ENCODE assay signal across 1 cellular context in the genomic region with DNA sequence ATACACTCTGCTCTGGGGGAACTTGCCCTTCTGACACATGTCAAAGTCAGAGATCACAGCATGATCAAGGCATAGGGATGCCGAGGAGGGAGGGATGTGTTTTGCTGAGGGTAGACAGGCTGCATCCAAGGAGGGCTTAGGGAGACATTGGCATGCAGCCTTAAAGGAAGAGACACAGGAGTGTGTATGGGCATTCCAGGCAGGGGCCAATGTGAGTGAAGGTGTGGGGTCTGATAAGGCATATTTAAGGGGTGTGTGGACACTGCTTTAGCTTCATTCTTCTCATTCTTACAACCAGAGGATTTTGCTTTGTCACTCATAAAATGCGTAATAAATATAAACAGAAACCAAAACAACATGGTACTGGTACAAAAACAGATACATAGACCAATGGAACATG.
TF ChIP-seq lines count a peak whose summit lies in the region.

No MANE protein-coding gene starts in this region.

TF ChIP-seq in HepG2, 621 proteins besides CTCF, POLR2A, EP300 and RAD21:
- TF ChIP-seq ZIK1 (CRISPR knock-in tag; IDR thresholded peaks at IDR 0.05; ENCODE audit: borderline replicate concordance, low read depth) (no peak), ZNF224 (CRISPR knock-in tag; IDR thresholded peaks at IDR 0.05) (no peak), HOXA5 (CRISPR knock-in tag; IDR thresholded peaks at IDR 0.05) (no peak), RFX5 (IDR thresholded peaks at IDR 0.05; ENCODE audit: low read depth, low read length) (no peak), TBX3 (IDR thresholded peaks at IDR 0.05; ENCODE audit: borderline replicate concordance) (no peak), ZMYM2 (CRISPR knock-in tag; IDR thresholded peaks at IDR 0.05) (no peak), NFATC3 (CRISPR knock-in tag; IDR thresholded peaks at IDR 0.05) (no peak)
- TF ChIP-seq, protein P1, sequence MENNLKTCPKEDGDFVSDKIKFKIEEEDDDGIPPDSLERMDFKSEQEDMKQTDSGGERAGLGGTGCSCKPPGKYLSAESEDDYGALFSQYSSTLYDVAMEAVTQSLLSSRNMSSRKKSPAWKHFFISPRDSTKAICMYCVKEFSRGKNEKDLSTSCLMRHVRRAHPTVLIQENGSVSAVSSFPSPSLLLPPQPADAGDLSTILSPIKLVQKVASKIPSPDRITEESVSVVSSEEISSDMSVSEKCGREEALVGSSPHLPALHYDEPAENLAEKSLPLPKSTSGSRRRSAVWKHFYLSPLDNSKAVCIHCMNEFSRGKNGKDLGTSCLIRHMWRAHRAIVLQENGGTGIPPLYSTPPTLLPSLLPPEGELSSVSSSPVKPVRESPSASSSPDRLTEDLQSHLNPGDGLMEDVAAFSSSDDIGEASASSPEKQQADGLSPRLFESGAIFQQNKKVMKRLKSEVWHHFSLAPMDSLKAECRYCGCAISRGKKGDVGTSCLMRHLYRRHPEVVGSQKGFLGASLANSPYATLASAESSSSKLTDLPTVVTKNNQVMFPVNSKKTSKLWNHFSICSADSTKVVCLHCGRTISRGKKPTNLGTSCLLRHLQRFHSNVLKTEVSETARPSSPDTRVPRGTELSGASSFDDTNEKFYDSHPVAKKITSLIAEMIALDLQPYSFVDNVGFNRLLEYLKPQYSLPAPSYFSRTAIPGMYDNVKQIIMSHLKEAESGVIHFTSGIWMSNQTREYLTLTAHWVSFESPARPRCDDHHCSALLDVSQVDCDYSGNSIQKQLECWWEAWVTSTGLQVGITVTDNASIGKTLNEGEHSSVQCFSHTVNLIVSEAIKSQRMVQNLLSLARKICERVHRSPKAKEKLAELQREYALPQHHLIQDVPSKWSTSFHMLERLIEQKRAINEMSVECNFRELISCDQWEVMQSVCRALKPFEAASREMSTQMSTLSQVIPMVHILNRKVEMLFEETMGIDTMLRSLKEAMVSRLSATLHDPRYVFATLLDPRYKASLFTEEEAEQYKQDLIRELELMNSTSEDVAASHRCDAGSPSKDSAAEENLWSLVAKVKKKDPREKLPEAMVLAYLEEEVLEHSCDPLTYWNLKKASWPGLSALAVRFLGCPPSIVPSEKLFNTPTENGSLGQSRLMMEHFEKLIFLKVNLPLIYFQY (CRISPR knock-in tag; IDR thresholded peaks at IDR 0.05; ENCODE audit: borderline replicate concordance), result no peak
